ENCODE assay signal across 11 cellular contexts in the genomic region with DNA sequence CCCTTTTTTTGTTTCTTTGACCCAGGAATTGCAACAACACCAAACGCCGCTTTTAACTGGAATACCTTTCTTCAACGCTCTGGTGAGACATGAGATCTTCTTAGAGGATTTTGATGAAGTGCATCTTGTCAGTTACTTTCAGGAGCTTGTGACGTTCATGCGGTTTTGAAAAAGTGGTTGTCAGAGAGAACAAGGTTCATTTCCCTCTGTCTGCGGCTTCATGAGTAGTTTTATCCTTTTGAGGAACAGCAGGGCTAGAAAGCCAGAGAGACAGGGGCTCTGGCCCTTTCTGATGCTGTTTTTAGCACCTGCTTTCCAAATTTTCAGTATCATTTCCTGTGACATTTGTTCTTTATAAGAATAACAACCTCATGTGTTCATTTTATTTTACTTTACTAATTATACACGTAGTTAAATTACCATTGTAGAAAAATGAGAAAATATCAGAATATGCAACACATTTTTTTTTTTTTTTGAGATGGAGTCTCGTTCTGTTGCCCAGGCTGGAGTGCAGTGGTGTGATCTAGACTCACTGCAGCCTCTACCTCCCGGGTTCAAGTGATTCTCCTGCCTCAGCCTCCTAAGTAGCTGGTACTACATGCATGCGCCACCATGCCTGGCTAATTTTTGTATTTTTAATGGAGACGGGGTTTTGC.
DNase-seq lines count a peak whose midpoint lies in the region; ATAC-seq and TF ChIP-seq lines count a peak whose summit lies in the region.
"Had no signal": no experiment of that assay in that cellular context is flagged by ENCODE, and none has a peak within 500 bp of the region (broad histone marks: within the 10 kb centered on the region; RNA-seq: fewer than 3 reads in every experiment).

No MANE protein-coding gene starts in this region.

- H3K36me3 Mint-ChIP-seq in CD4-positive, alpha-beta T cell (ENCODE audit: low read depth) = no peaks in the 10 kb centered on the region
- no peaks in the 10 kb centered on the region for H3K36me3 Mint-ChIP-seq in activated T-cell treated with anti-CD3 and anti-CD28 coated beads, Interleukin-2, amount 50 U/mL, for 72 hours (ENCODE audit: insufficient read depth in 2 of 2)

- no peak overlapping the region for H3K4me3 ChIP-seq in right cardiac atrium (ENCODE audit: low read length)
- H3K4me3 ChIP-seq: upper lobe of left lung had no signal

- H3K4me1 ChIP-seq in right cardiac atrium (ENCODE audit: control insufficient read depth, insufficient read depth, low read length) = no peaks in the 10 kb centered on the region

- no peaks in the 10 kb centered on the region for H3K9me3 Mint-ChIP-seq in CD4-positive, alpha-beta T cell
- H3K9me3 Mint-ChIP-seq in activated T-cell treated with anti-CD3 and anti-CD28 coated beads, Interleukin-2, amount 50 U/mL, for 72 hours = no peaks in the 10 kb centered on the region

- peak in 1 of 10 experiments; percentile 54 for DNase-seq in CD4-positive, alpha-beta T cell
- peak; percentile 58 to 71 for DNase-seq in activated T-cell treated with anti-CD3 and anti-CD28 coated beads, Interleukin-2, amount 50 U/mL, for 72 hours
- DNase-seq in NCI-H82 (lab: John Stamatoyannopoulos, UW) = no peak
- no peak for DNase-seq in right cardiac atrium
- DNase-seq in left cardiac atrium = no peak
- DNase-seq in NK-92 (lab: John Stamatoyannopoulos, UW; ENCODE audit: unreplicated experiment) = no peak
- DNase-seq: EL, NCI-H510A had no signal

- peak overlapping the region; percentile 31 for H3K27ac Mint-ChIP-seq in CD4-positive, alpha-beta T cell
- H3K27ac Mint-ChIP-seq in activated T-cell treated with anti-CD3 and anti-CD28 coated beads, Interleukin-2, amount 50 U/mL, for 72 hours = no peak overlapping the region

- H3K27me3 ChIP-seq in CD4-positive, alpha-beta T cell (ENCODE audit: control insufficient read depth, insufficient read depth, low read length) = peaks cover 3% of the 10 kb centered on the region
- no peaks in the 10 kb centered on the region for H3K27me3 ChIP-seq in right cardiac atrium (ENCODE audit: control insufficient read depth, insufficient read depth)
- H3K27me3 ChIP-seq: upper lobe of left lung had no signal

- H3K27ac ChIP-seq in CD4-positive, alpha-beta T cell (ENCODE audit: low read depth, low read length) = no peak overlapping the region
- no peak overlapping the region for H3K27ac ChIP-seq in right cardiac atrium (ENCODE audit: low read length)
- H3K27ac ChIP-seq: upper lobe of left lung had no signal

- intact Hi-C loops in CD4-positive, alpha-beta T cell (cut with DNase I, micrococcal nuclease) = no loop called here
- intact Hi-C loops in right cardiac atrium (cut with DNase I) = no loop called here
- intact Hi-C loops in left cardiac atrium (cut with DNase I) = no loop called here

- H3K4me1 Mint-ChIP-seq in CD4-positive, alpha-beta T cell (ENCODE audit: low read depth) = peaks cover 11% of the 10 kb centered on the region
- H3K4me1 Mint-ChIP-seq in activated T-cell treated with anti-CD3 and anti-CD28 coated beads, Interleukin-2, amount 50 U/mL, for 72 hours (ENCODE audit: low read depth) = peaks cover 35% of the 10 kb centered on the region

- no peak for TF ChIP-seq CTCF in CD4-positive, alpha-beta T cell (IDR thresholded peaks at IDR 0.05)

- no peaks in the 10 kb centered on the region for H3K27me3 Mint-ChIP-seq in CD4-positive, alpha-beta T cell
- H3K27me3 Mint-ChIP-seq in activated T-cell treated with anti-CD3 and anti-CD28 coated beads, Interleukin-2, amount 50 U/mL, for 72 hours (ENCODE audit: low read depth) = no peaks in the 10 kb centered on the region

- CTCF ChIA-PET in CD4-positive, alpha-beta T cell (lab: Charles Lee) = no interaction called here

- WGBS in right cardiac atrium = 80% methylated on average over 11 of the region's 11 CpGs

- no peak overlapping the region for H3K4me3 Mint-ChIP-seq in CD4-positive, alpha-beta T cell
- peak overlapping the region; percentile 29 to 37 for H3K4me3 Mint-ChIP-seq in activated T-cell treated with anti-CD3 and anti-CD28 coated beads, Interleukin-2, amount 50 U/mL, for 72 hours

- POLR2A ChIA-PET in CD4-positive, alpha-beta T cell (lab: Charles Lee) = no interaction called here

- ATAC-seq in CD4-positive, alpha-beta T cell (ENCODE audit: poor library complexity) = peak; percentile 87
- ATAC-seq in GM19395 (IDR thresholded peaks at IDR 0.05; ENCODE audit: unreplicated experiment) (peak; percentile 97), HG03378 (IDR thresholded peaks at IDR 0.05; ENCODE audit: unreplicated experiment) (peak; percentile 98), right cardiac atrium (no peak), left cardiac atrium (no peak)
- peak; percentile 95 to 98 for ATAC-seq in activated T-cell treated with anti-CD3 and anti-CD28 coated beads, Interleukin-2, amount 50 U/mL, for 72 hours (replicated peaks in 1 of 2)

- H3K9me3 ChIP-seq in CD4-positive, alpha-beta T cell (ENCODE audit: control insufficient read depth, low read length) = no peaks in the 10 kb centered on the region
- H3K9me3 ChIP-seq in right cardiac atrium (ENCODE audit: control insufficient read depth, low read length) = no peaks in the 10 kb centered on the region
- H3K9me3 ChIP-seq: upper lobe of left lung had no signal

Comparison
In these comparisons a context has a peak if more than half of its experiments do, and no peak if none do; other contexts are left out.
1. ATAC-seq: peak in CD4-positive, alpha-beta T cell (single experiment), GM19395 (single experiment), HG03378 (single experiment) and activated T-cell treated with anti-CD3 and anti-CD28 coated beads, Interleukin-2, amount 50 U/mL, for 72 hours (2 of 2); none in right cardiac atrium (0 of 2) and left cardiac atrium (0 of 2).
2. DNase-seq: peak in activated T-cell treated with anti-CD3 and anti-CD28 coated beads, Interleukin-2, amount 50 U/mL, for 72 hours (2 of 2); none in NCI-H82 (single experiment), right cardiac atrium (0 of 3), left cardiac atrium (single experiment) and NK-92 (single experiment).